8 cellular contexts compared by ENCODE assay signal in genomic region chr12:31204995-31205582, GRCh38.
DNase-seq lines count a peak whose midpoint lies in the region; ATAC-seq and TF ChIP-seq lines count a peak whose summit lies in the region.

No MANE protein-coding gene starts in this region.

- H3K9ac ChIP-seq in Karpas-422 (ENCODE audit: low read length): no peak overlapping the region

- no peak overlapping the region for H3K27ac ChIP-seq in Karpas-422 (ENCODE audit: low read length)
- no peak overlapping the region for H3K27ac ChIP-seq in uterus

- no peaks in the 10 kb centered on the region for H3K9me3 ChIP-seq in Karpas-422 (ENCODE audit: low read length)
- H3K9me3 ChIP-seq in BE2C: no peaks in the 10 kb centered on the region; the same call in 1 of the 2 replicates
- no peaks in the 10 kb centered on the region for H3K9me3 ChIP-seq in uterus

- TF ChIP-seq POLR2A in uterus (IDR thresholded peaks at IDR 0.05): no peak

- H4K20me1 ChIP-seq in Karpas-422 (ENCODE audit: insufficient read depth, low read depth, low read length): no peaks in the 10 kb centered on the region

- H3K4me2 ChIP-seq in Karpas-422 (ENCODE audit: low read depth, low read length, poor library complexity, severe bottlenecking): no peak overlapping the region

- H3K79me2 ChIP-seq in Karpas-422 (ENCODE audit: low read length): no peaks in the 10 kb centered on the region

- intact Hi-C loops in uterus (cut with DNase I; ENCODE audit: low total_unique reads): no loop called here

- DNase-seq in CD1c-positive myeloid dendritic cell (ENCODE audit: extremely low spot score): peak; percentile 10
- peak; percentile 58 to 67 for DNase-seq in dermis microvascular lymphatic vessel endothelial cell (ENCODE audit: low read depth in 2 of 2)
- DNase-seq in Karpas-422: no peak
- DNase-seq in HuH-7 (ENCODE audit: low spot score): no peak
- no peak for DNase-seq in BE2C
- no peak for DNase-seq in uterus

- H3K9me2 ChIP-seq in Karpas-422 (replicated peaks; ENCODE audit: insufficient read depth, low read length): no peaks in the 10 kb centered on the region

- no peak overlapping the region for H3K4me3 ChIP-seq in Karpas-422 (ENCODE audit: low read length)
- H3K4me3 ChIP-seq in BE2C (ENCODE audit: low read depth, low read length): no peak overlapping the region
- no peak overlapping the region for H3K4me3 ChIP-seq in uterus

- H3K4me1 ChIP-seq in Karpas-422 (ENCODE audit: low read length) (no peaks in the 10 kb centered on the region), BE2C (no peaks in the 10 kb centered on the region), uterus (no peaks in the 10 kb centered on the region)

- H3K36me3 ChIP-seq in Karpas-422 (ENCODE audit: insufficient read depth, low read length): no peaks in the 10 kb centered on the region
- H3K36me3 ChIP-seq in BE2C: no peaks in the 10 kb centered on the region; the same call in 1 of the 2 replicates
- no peaks in the 10 kb centered on the region for H3K36me3 ChIP-seq in uterus

- H3K27me3 ChIP-seq in Karpas-422 (ENCODE audit: low read length) (no peaks in the 10 kb centered on the region), BE2C (peaks cover 7% of the 10 kb centered on the region), uterus (no peaks in the 10 kb centered on the region)

- TF ChIP-seq CTCF in BE2C (IDR thresholded peaks at IDR 0.05; ENCODE audit: low read depth, low read length): no peak
- TF ChIP-seq CTCF in uterus (IDR thresholded peaks at IDR 0.05): no peak

- peak; percentile 96 for ATAC-seq in GM19351 (IDR thresholded peaks at IDR 0.05; ENCODE audit: unreplicated experiment)
- ATAC-seq in HG03139 (IDR thresholded peaks at IDR 0.05; ENCODE audit: unreplicated experiment): peak; percentile 81

- H2AFZ ChIP-seq in Karpas-422 (ENCODE audit: low read length): no peak overlapping the region; the same call in 1 of the 2 replicates

Comparison
In these comparisons a context has a peak if more than half of its experiments do, and no peak if none do; other contexts are left out.
1. DNase-seq: peak in CD1c-positive myeloid dendritic cell (single experiment) and dermis microvascular lymphatic vessel endothelial cell (2 of 2); none in Karpas-422 (single experiment), HuH-7 (single experiment), BE2C (single experiment) and uterus (0 of 2).